Comparison of ENCODE assay signal across 17 cellular contexts in genomic region chr15:91945385-91945784, GRCh38.
DNase-seq lines count a peak whose midpoint lies in the region; ATAC-seq, FAIRE-seq and TF ChIP-seq lines count a peak whose summit lies in the region.
"Had no signal": no experiment of that assay in that cellular context is flagged by ENCODE, and none has a peak within 500 bp of the region (broad histone marks: within the 10 kb centered on the region; RNA-seq: fewer than 3 reads in every experiment).

No MANE protein-coding gene starts in this region.

- no peak for ATAC-seq in central memory CD8-positive, alpha-beta T cell (replicated peaks; ENCODE audit: extremely low read depth, poor library complexity, severe bottlenecking)
- ATAC-seq in HG03159 (IDR thresholded peaks at IDR 0.05; ENCODE audit: unreplicated experiment), result no peak

- peaks cover 4% of the 10 kb centered on the region for H3K36me3 Mint-ChIP-seq in central memory CD8-positive, alpha-beta T cell (ENCODE audit: insufficient read depth)
- H3K36me3 Mint-ChIP-seq: CD4-positive, CD25-positive, alpha-beta regulatory T cell had no signal

- no peak overlapping the region for H3K4me3 ChIP-seq in BLaER1 treated with 17β-estradiol and CSF1 and Interleukin-3, amounts not matched to agents 10 nM and 100 nM
- H3K4me3 ChIP-seq in HEK293 (ENCODE audit: low read depth, low read length) (no peak overlapping the region), neutrophil (ENCODE audit: low read depth in 1 of 2, low read length in 1 of 2) (no peak overlapping the region)
- H3K4me3 ChIP-seq: SJCRH30 had no signal

- DNase-seq in central memory CD8-positive, alpha-beta T cell (ENCODE audit: low spot score in 2 of 2), result no peak
- DNase-seq in H54 (ENCODE audit: insufficient read length, low spot score), result no peak
- DNase-seq in NCI-H510A treated with DMSO at 0.1 percent for 48 hours (lab: John Stamatoyannopoulos, UW), result no peak
- DNase-seq: AML-193; CD4-positive, CD25-positive, alpha-beta regulatory T cell; H7; NCI-H1417; NCI-H1930; NCI-H2171 treated with DMSO at 0.1 percent for 48 hours; NCI-H446 treated with DMSO at 0.1 percent for 48 hours; NCI-H748 treated with DMSO at 0.1 percent for 48 hours; OCI-M1; SJCRH30 had no signal

- H3K4me3 Mint-ChIP-seq in central memory CD8-positive, alpha-beta T cell, result no peak overlapping the region
- H3K4me3 Mint-ChIP-seq: CD4-positive, CD25-positive, alpha-beta regulatory T cell had no signal

- H3K27me3 ChIP-seq in BLaER1 treated with 17β-estradiol and CSF1 and Interleukin-3, amounts not matched to agents 10 nM and 100 nM, result no peaks in the 10 kb centered on the region
- no peaks in the 10 kb centered on the region for H3K27me3 ChIP-seq in neutrophil
- H3K27me3 ChIP-seq: SJCRH30 had no signal

- no peak overlapping the region for H3K9ac ChIP-seq in BLaER1 treated with 17β-estradiol and CSF1 and Interleukin-3, amounts not matched to agents 10 nM and 100 nM

- peak overlapping the region in 5 of 11 experiments; percentile 87 to 97 (median 92); a peak in 9 of 22 replicates for H3K4me2 ChIP-seq in BLaER1 treated with 17β-estradiol and CSF1 and Interleukin-3, amounts not matched to agents 10 nM and 100 nM

- H3K4me1 Mint-ChIP-seq in central memory CD8-positive, alpha-beta T cell, result peaks cover 85% of the 10 kb centered on the region

- H3K27ac Mint-ChIP-seq in central memory CD8-positive, alpha-beta T cell (ENCODE audit: low read depth), result peak overlapping the region; percentile 18

- POLR2A ChIA-PET in HEK293 (lab: Yijun Ruan, JAX), result no interaction called here

- H3K36me3 ChIP-seq in BLaER1 treated with 17β-estradiol and CSF1 and Interleukin-3, amounts not matched to agents 10 nM and 100 nM, result no peaks in the 10 kb centered on the region
- no peaks in the 10 kb centered on the region for H3K36me3 ChIP-seq in HEK293 (ENCODE audit: control insufficient read depth in 2 of 2, insufficient read depth in 1 of 2, low read length in 2 of 2)
- no peaks in the 10 kb centered on the region for H3K36me3 ChIP-seq in neutrophil
- H3K36me3 ChIP-seq: SJCRH30 had no signal

- H3K4me1 ChIP-seq in BLaER1 treated with 17β-estradiol and CSF1 and Interleukin-3, amounts not matched to agents 10 nM and 100 nM, result peaks cover 24 to 100% (median 83%) of the 10 kb centered on the region in 10 experiments
- H3K4me1 ChIP-seq in HEK293 (ENCODE audit: control insufficient read depth, insufficient read depth, low read length) (peaks cover 17% of the 10 kb centered on the region), neutrophil (ENCODE audit: control insufficient read depth in 1 of 2, insufficient read depth in 1 of 2, low read depth in 1 of 2, low read length in 1 of 2) (peaks cover 61 to 91% of the 10 kb centered on the region in 2 experiments)
- H3K4me1 ChIP-seq: SJCRH30 had no signal

- no peak for TF ChIP-seq POLR2A in H54 (IDR thresholded peaks at IDR 0.05; ENCODE audit: low read depth, low read length)

- 0 out of 22 replicates have a peak, but pooled peaks cover 0 to 3% (median 0%) of the 10 kb centered on the region in 11 experiments for H3K9me3 ChIP-seq in BLaER1 treated with 17β-estradiol and CSF1 and Interleukin-3, amounts not matched to agents 10 nM and 100 nM (replicated peaks in 1 of 11)
- H3K9me3 ChIP-seq in HEK293 (ENCODE audit: control insufficient read depth, insufficient read depth, low read depth, low read length), result no peaks in the 10 kb centered on the region
- no peaks in the 10 kb centered on the region for H3K9me3 ChIP-seq in neutrophil
- H3K9me3 ChIP-seq: SJCRH30 had no signal

- H3K27me3 Mint-ChIP-seq in central memory CD8-positive, alpha-beta T cell, result no peaks in the 10 kb centered on the region
- H3K27me3 Mint-ChIP-seq: CD4-positive, CD25-positive, alpha-beta regulatory T cell had no signal

- peaks cover 0 to 5% (median 0%) of the 10 kb centered on the region in 11 experiments; a peak in 2 of 22 replicates for H4K20me1 ChIP-seq in BLaER1 treated with 17β-estradiol and CSF1 and Interleukin-3, amounts not matched to agents 10 nM and 100 nM

- TF ChIP-seq CTCF in HEK293 (tag by site-specific recombination; IDR thresholded peaks at IDR 0.05), result no peak
- no peak for TF ChIP-seq CTCF in neutrophil (IDR thresholded peaks at IDR 0.05)

- FAIRE-seq in H54 (lab: Jason Lieb, UNC), result no peak

- no peaks in the 10 kb centered on the region for H3K9me3 Mint-ChIP-seq in central memory CD8-positive, alpha-beta T cell
- H3K9me3 Mint-ChIP-seq: CD4-positive, CD25-positive, alpha-beta regulatory T cell had no signal

- CTCF ChIA-PET in HEK293 (lab: Yijun Ruan, JAX), result no interaction called here

- H3K27ac ChIP-seq in BLaER1 treated with 17β-estradiol and CSF1 and Interleukin-3, amounts not matched to agents 10 nM and 100 nM, result peak overlapping the region in 6 of 11 experiments; percentile 1 to 91 (median 80); a peak in 7 of 22 replicates
- H3K27ac ChIP-seq in HEK293 (ENCODE audit: extremely low read depth, low read depth, low read length) (no peak overlapping the region), neutrophil (peak overlapping the region; percentile 91)
- H3K27ac ChIP-seq: SJCRH30 had no signal

TF ChIP-seq in HEK293, 187 proteins besides CTCF, POLR2A, EP300 and RAD21:
- TF ChIP-seq ZBTB49 (tag by site-specific recombination; IDR thresholded peaks at IDR 0.05; ENCODE audit: low read depth) (no peak), ZNF350 (tag by site-specific recombination; IDR thresholded peaks at IDR 0.05) (no peak), HOXA7 (CRISPR knock-in tag; IDR thresholded peaks at IDR 0.05; ENCODE audit: borderline replicate concordance) (no peak), ZNF366 (tag by site-specific recombination; conservative IDR thresholded peaks at IDR 0.05) (no peak), ZNF623 (tag by site-specific recombination; IDR thresholded peaks at IDR 0.05) (peak; percentile 90), ZNF48 (tag by site-specific recombination; IDR thresholded peaks at IDR 0.05) (no peak)
